Comparison of ENCODE assay signal across 1 cellular context in the genomic region with DNA sequence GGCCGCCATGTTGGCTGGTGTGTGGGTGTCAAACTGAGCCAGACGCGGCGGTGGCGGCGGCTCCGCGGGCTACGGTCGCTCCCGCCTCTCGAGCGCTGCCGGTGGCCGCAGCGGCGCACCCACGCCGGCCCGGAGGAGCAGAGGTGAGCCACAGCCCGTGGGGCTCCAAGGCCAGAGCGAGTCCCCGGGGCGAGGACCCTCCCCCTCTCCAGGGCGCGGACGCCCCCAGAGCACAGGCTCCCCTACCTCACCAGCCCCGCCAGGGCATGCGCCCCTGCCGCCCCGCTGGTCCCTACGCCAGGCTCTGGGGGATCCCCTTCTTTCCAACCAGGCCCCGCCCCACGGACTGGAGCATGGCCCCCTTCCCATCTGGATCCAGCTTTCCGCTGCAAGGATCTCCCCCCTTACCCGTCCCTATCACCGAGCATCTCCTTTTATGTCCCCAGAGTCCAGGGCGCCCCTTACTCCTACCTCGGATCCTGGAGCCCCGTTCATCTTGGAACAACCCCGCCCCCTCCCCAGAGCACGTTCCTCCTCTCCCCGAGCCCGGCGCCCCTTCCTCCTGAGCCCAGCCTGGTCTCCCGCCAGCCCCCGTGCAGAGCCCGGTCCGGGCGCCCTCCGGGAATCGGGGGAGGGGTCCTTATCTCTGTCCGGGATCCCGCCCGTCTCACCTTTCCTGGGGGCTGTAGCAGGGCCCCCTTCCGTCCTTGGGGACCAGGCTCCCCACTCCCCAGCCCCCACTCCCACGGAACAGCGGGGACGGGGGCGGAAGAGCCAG.
TF ChIP-seq lines count a peak whose summit lies in the region.

No MANE protein-coding gene starts in this region.

TF ChIP-seq in HepG2, 621 proteins besides CTCF, POLR2A, EP300 and RAD21 (continued from another document and continues in another):
- TF ChIP-seq ZNF142 (CRISPR knock-in tag; IDR thresholded peaks at IDR 0.05): no peak
- TF ChIP-seq ZNF768 (CRISPR knock-in tag; IDR thresholded peaks at IDR 0.05): no peak
- no peak for TF ChIP-seq KDM3A (CRISPR knock-in tag; IDR thresholded peaks at IDR 0.05; ENCODE audit: low read depth)
- TF ChIP-seq ZNF557 (CRISPR knock-in tag; IDR thresholded peaks at IDR 0.05): no peak
- TF ChIP-seq TBX3 (IDR thresholded peaks at IDR 0.05; ENCODE audit: borderline replicate concordance): no peak
- TF ChIP-seq YEATS2 (CRISPR knock-in tag; IDR thresholded peaks at IDR 0.05; ENCODE audit: borderline replicate concordance): no peak
- no peak for TF ChIP-seq RFX5 (IDR thresholded peaks at IDR 0.05; ENCODE audit: low read depth, low read length)
- TF ChIP-seq, protein P1, sequence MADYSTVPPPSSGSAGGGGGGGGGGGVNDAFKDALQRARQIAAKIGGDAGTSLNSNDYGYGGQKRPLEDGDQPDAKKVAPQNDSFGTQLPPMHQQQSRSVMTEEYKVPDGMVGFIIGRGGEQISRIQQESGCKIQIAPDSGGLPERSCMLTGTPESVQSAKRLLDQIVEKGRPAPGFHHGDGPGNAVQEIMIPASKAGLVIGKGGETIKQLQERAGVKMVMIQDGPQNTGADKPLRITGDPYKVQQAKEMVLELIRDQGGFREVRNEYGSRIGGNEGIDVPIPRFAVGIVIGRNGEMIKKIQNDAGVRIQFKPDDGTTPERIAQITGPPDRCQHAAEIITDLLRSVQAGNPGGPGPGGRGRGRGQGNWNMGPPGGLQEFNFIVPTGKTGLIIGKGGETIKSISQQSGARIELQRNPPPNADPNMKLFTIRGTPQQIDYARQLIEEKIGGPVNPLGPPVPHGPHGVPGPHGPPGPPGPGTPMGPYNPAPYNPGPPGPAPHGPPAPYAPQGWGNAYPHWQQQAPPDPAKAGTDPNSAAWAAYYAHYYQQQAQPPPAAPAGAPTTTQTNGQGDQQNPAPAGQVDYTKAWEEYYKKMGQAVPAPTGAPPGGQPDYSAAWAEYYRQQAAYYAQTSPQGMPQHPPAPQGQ (CRISPR knock-in tag; IDR thresholded peaks at IDR 0.05; ENCODE audit: borderline replicate concordance): no peak
- TF ChIP-seq, protein P2, sequence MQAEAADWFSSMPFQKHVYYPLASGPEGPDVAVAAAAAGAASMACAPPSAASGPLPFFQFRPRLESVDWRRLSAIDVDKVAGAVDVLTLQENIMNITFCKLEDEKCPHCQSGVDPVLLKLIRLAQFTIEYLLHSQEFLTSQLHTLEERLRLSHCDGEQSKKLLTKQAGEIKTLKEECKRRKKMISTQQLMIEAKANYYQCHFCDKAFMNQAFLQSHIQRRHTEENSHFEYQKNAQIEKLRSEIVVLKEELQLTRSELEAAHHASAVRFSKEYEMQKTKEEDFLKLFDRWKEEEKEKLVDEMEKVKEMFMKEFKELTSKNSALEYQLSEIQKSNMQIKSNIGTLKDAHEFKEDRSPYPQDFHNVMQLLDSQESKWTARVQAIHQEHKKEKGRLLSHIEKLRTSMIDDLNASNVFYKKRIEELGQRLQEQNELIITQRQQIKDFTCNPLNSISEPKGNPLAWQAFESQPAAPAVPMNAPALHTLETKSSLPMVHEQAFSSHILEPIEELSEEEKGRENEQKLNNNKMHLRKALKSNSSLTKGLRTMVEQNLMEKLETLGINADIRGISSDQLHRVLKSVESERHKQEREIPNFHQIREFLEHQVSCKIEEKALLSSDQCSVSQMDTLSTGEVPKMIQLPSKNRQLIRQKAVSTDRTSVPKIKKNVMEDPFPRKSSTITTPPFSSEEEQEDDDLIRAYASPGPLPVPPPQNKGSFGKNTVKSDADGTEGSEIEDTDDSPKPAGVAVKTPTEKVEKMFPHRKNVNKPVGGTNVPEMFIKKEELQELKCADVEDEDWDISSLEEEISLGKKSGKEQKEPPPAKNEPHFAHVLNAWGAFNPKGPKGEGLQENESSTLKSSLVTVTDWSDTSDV (CRISPR knock-in tag; IDR thresholded peaks at IDR 0.05): no peak
- TF ChIP-seq ZNF703 (CRISPR knock-in tag; IDR thresholded peaks at IDR 0.05; ENCODE audit: borderline replicate concordance): no peak
- peak; percentile 8; the same call in 1 of the 2 replicates for TF ChIP-seq BORCS8-MEF2B (CRISPR knock-in tag; IDR thresholded peaks at IDR 0.05)
- no peak for TF ChIP-seq ZFAT (CRISPR knock-in tag; conservative IDR thresholded peaks at IDR 0.05)
- TF ChIP-seq ZNF18 (CRISPR knock-in tag; IDR thresholded peaks at IDR 0.05; ENCODE audit: insufficient replicate concordance): no peak
- no peak for TF ChIP-seq ZNF484 (CRISPR knock-in tag; IDR thresholded peaks at IDR 0.05; ENCODE audit: borderline replicate concordance, low read depth)
- no peak for TF ChIP-seq ZNF512B (CRISPR knock-in tag; IDR thresholded peaks at IDR 0.05; ENCODE audit: borderline replicate concordance)
- no peak for TF ChIP-seq SP1 (IDR thresholded peaks at IDR 0.05)
- 0 out of 2 replicates have a peak, but pooled peaks have one; percentile 15 for TF ChIP-seq SP1 (CRISPR knock-in tag; IDR thresholded peaks at IDR 0.05)
- peak; percentile 46; the same call in 1 of the 2 replicates for TF ChIP-seq TAF1 (CRISPR knock-in tag; IDR thresholded peaks at IDR 0.05)
- no peak for TF ChIP-seq HOXA9 (CRISPR knock-in tag; IDR thresholded peaks at IDR 0.05; ENCODE audit: borderline replicate concordance)
- no peak for TF ChIP-seq ZNF546 (CRISPR knock-in tag; conservative IDR thresholded peaks at IDR 0.05)
- no peak for TF ChIP-seq KLF9 (CRISPR knock-in tag; IDR thresholded peaks at IDR 0.05; ENCODE audit: low read depth)
- TF ChIP-seq SETDB1 (CRISPR knock-in tag; IDR thresholded peaks at IDR 0.05; ENCODE audit: borderline replicate concordance): no peak
- no peak for TF ChIP-seq ZBTB1 (CRISPR knock-in tag; IDR thresholded peaks at IDR 0.05; ENCODE audit: borderline replicate concordance)
- no peak; the same call in 1 of the 2 replicates for TF ChIP-seq AHR (CRISPR knock-in tag; IDR thresholded peaks at IDR 0.05)
- TF ChIP-seq HNRNPUL1 (IDR thresholded peaks at IDR 0.05; ENCODE audit: low read depth, low read length): no peak
- no peak for TF ChIP-seq U2AF2 (IDR thresholded peaks at IDR 0.05; ENCODE audit: low read depth, low read length)
- no peak for TF ChIP-seq NCOR1 (IDR thresholded peaks at IDR 0.05; ENCODE audit: borderline replicate concordance, low read length)
- TF ChIP-seq JUND (CRISPR knock-in tag; IDR thresholded peaks at IDR 0.05): no peak
- no peak for TF ChIP-seq SIX1 (CRISPR knock-in tag; IDR thresholded peaks at IDR 0.05; ENCODE audit: borderline replicate concordance)
- TF ChIP-seq NFYC (CRISPR knock-in tag; IDR thresholded peaks at IDR 0.05): no peak
- TF ChIP-seq ZNF367 (CRISPR knock-in tag; IDR thresholded peaks at IDR 0.05; ENCODE audit: borderline replicate concordance): no peak
- TF ChIP-seq HMG20B (CRISPR knock-in tag; conservative IDR thresholded peaks at IDR 0.05): no peak
- TF ChIP-seq ARID3A (IDR thresholded peaks at IDR 0.05; ENCODE audit: low read depth, low read length): no peak
- TF ChIP-seq ZFX (CRISPR knock-in tag; IDR thresholded peaks at IDR 0.05; ENCODE audit: low read depth): peak; percentile 17
- TF ChIP-seq REL (CRISPR knock-in tag; conservative IDR thresholded peaks at IDR 0.05): no peak
- no peak for TF ChIP-seq EHMT2 (IDR thresholded peaks at IDR 0.05; ENCODE audit: borderline replicate concordance, low read depth, low read length)
- TF ChIP-seq, protein P3, sequence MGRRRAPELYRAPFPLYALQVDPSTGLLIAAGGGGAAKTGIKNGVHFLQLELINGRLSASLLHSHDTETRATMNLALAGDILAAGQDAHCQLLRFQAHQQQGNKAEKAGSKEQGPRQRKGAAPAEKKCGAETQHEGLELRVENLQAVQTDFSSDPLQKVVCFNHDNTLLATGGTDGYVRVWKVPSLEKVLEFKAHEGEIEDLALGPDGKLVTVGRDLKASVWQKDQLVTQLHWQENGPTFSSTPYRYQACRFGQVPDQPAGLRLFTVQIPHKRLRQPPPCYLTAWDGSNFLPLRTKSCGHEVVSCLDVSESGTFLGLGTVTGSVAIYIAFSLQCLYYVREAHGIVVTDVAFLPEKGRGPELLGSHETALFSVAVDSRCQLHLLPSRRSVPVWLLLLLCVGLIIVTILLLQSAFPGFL (CRISPR knock-in tag; IDR thresholded peaks at IDR 0.05): no peak
- no peak for TF ChIP-seq MBD4 (IDR thresholded peaks at IDR 0.05; ENCODE audit: borderline replicate concordance, low read length)
- no peak for TF ChIP-seq RXRB (CRISPR knock-in tag; IDR thresholded peaks at IDR 0.05; ENCODE audit: borderline replicate concordance)
- TF ChIP-seq HOXA7 (CRISPR knock-in tag; IDR thresholded peaks at IDR 0.05): no peak
